ENCODE assay signal across 8 cellular contexts in the genomic region with DNA sequence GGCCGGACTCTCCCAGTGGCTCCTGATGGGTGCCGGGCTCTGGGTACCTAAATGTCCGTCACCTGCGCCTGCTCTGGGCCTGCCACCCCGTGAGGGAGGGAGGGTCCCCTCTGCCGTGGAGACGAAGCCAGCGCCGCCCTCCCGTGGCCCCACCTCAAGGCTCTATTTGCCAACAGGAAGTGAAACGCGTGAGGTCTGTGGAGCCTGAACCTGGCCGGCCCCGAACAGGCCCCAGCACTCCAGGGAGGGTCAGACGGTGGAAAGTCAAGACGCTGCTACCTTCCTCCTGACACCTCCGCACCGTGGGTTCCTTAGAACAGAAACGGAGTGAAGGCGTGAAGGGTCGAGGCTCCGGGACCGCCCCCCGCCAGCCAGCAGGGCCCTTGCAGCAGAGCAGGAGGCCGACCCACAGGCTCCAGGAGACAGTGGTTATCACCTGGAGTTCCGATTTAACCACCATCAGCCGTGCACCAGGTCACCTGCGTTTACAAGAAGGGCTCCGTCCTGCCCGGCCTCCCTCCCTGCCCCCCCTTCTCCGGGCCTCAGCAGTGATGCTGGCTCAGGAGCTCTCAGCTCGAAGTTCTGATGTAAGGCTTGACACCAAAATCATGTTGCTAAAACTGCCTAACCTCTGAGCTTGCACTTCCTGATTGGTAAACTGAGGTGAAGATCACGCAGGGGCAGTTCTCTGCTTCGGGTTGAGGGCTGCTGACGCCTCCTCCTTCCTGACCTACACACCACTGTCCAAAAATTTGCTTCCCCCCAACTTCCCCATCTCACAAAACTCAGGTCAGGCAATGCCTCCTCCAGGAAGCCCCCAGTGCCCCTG. TPM values are rescaled to one million over a fixed set of nuclear protein-coding genes. Genes with fewer than 3 reads are reported as not detected.
A peak's percentile ranks its signal among the peaks of the same experiment; 100 is the strongest.
DNase-seq lines count a peak whose midpoint lies in the region; ATAC-seq and TF ChIP-seq lines count a peak whose summit lies in the region.

No MANE protein-coding gene starts in this region.

- peak overlapping the region in 1 of 2 experiments; percentile 24; a peak in 1 of 4 replicates for H4K8ac ChIP-seq in IMR-90 (ENCODE audit: low read depth in 2 of 2, low read length in 2 of 2)
- H4K8ac ChIP-seq in mesenchymal stem cell (ENCODE audit: low read length), result no peak overlapping the region

- peaks cover 28 to 69% of the 10 kb centered on the region in 2 experiments for H3K79me1 ChIP-seq in IMR-90 (ENCODE audit: low read depth in 1 of 2, low read length in 2 of 2)
- peaks cover 15% of the 10 kb centered on the region for H3K79me1 ChIP-seq in mesenchymal stem cell (replicated peaks; ENCODE audit: low read length, poor library complexity, severe bottlenecking)

- peaks cover 15% of the 10 kb centered on the region for H3K36me3 Mint-ChIP-seq in activated T-cell treated with anti-CD3 and anti-CD28 coated beads, Interleukin-2, amount 50 U/mL, for 4 hours (ENCODE audit: insufficient read depth)

- H2AK5ac ChIP-seq in IMR-90 (ENCODE audit: low read depth, low read length) (peak overlapping the region; percentile 29; the same call in 1 of the 2 replicates), mesenchymal stem cell (ENCODE audit: low read length, severe bottlenecking) (peak overlapping the region; percentile 87)

- H3K4me2 ChIP-seq in IMR-90 (ENCODE audit: low read depth, low read length), result no peak overlapping the region
- H3K4me2 ChIP-seq in mesenchymal stem cell (ENCODE audit: low read length, poor library complexity, severe bottlenecking), result no peak overlapping the region

- CTCF ChIA-PET in IMR-90 (lab: Yijun Ruan, JAX), result no interaction called here

- H3K56ac ChIP-seq in IMR-90 (ENCODE audit: extremely low read depth, insufficient read depth, low read length), result no peak overlapping the region

- no peak overlapping the region for H3K14ac ChIP-seq in IMR-90 (replicated peaks; ENCODE audit: low read depth, low read length)
- no peak overlapping the region for H3K14ac ChIP-seq in mesenchymal stem cell (ENCODE audit: low read length in 2 of 2)

- no peak for TF ChIP-seq RAD21 in IMR-90 (IDR thresholded peaks at IDR 0.05; ENCODE audit: low read length)

- H3K9me3 ChIP-seq in IMR-90 (ENCODE audit: control insufficient read depth, insufficient read depth, low read length) (no peaks in the 10 kb centered on the region), mesenchymal stem cell (ENCODE audit: control insufficient read depth, low read length) (no peaks in the 10 kb centered on the region)

- WGBS in IMR-90 (ENCODE audit: extremely low coverage in 2 of 2, insufficient read length in 1 of 2), 2 experiments, result 92% methylated on average over 26 of the region's 35 CpGs; no CpG with 5 or more reads in 1 of the 2 experiments
- WGBS in mesenchymal stem cell, result 90% methylated on average over 35 of the region's 35 CpGs

- H2BK120ac ChIP-seq in IMR-90 (ENCODE audit: low read depth, low read length) (no peak overlapping the region), mesenchymal stem cell (ENCODE audit: low read depth, low read length) (no peak overlapping the region)

- H2AK9ac ChIP-seq in IMR-90 (replicated peaks; ENCODE audit: low read depth, low read length, poor library complexity), result no peak overlapping the region

- no peak for DNase-seq in IMR-90
- DNase-seq in mesenchymal stem cell, result no peak
- no peak for DNase-seq in SW 1271 (lab: John Stamatoyannopoulos, UW)
- DNase-seq in NCI-H146 treated with DMSO at 0.1 percent for 48 hours (lab: John Stamatoyannopoulos, UW; ENCODE audit: unreplicated experiment), result no peak
- no peak for DNase-seq in activated T-cell treated with anti-CD3 and anti-CD28 coated beads, Interleukin-2, amount 50 U/mL, for 4 hours
- no peak for DNase-seq in RPMI8226

- ATAC-seq in GM18858 (IDR thresholded peaks at IDR 0.05; ENCODE audit: unreplicated experiment), result peak; percentile 63
- peak; percentile 74 for ATAC-seq in GM21515 (IDR thresholded peaks at IDR 0.05; ENCODE audit: unreplicated experiment)
- no peak for ATAC-seq in IMR-90 (ENCODE audit: low read depth)
- no peak for ATAC-seq in activated T-cell treated with anti-CD3 and anti-CD28 coated beads, Interleukin-2, amount 50 U/mL, for 4 hours

- H3K4me1 ChIP-seq in IMR-90 (ENCODE audit: control insufficient read depth, insufficient read depth, low read length) (peaks cover 27% of the 10 kb centered on the region), mesenchymal stem cell (ENCODE audit: control insufficient read depth, insufficient read depth, low read depth, low read length) (peaks cover 53% of the 10 kb centered on the region)

- H3K27ac ChIP-seq in IMR-90 (ENCODE audit: insufficient read depth, low read length) (no peak overlapping the region), mesenchymal stem cell (ENCODE audit: low read length, poor library complexity, severe bottlenecking) (peak overlapping the region; percentile 69)

- in situ Hi-C loops in IMR-90 (cut with MboI; ENCODE audit: low sequenced_read_pairs), result no loop called here

- H4K5ac ChIP-seq in IMR-90 (ENCODE audit: low read depth, low read length), result no peak overlapping the region

- no peak overlapping the region for H3K9ac ChIP-seq in IMR-90 (ENCODE audit: low read depth, low read length)
- H3K9ac ChIP-seq in mesenchymal stem cell (ENCODE audit: low read length), result peak overlapping the region; percentile 78

- no peak for TF ChIP-seq CTCF in IMR-90 (conservative IDR thresholded peaks at IDR 0.05; ENCODE audit: low read depth, low read length)

- no TSS peak for BruUV-seq in IMR-90 (replicated peaks; lab: Mats Ljungman, UMichigan)

- H3K18ac ChIP-seq in IMR-90 (ENCODE audit: low read depth, low read length) (no peak overlapping the region), mesenchymal stem cell (ENCODE audit: low read depth in 1 of 2, low read length in 2 of 2) (no peak overlapping the region)

- no peak for TF ChIP-seq POLR2A in IMR-90 (IDR thresholded peaks at IDR 0.05; ENCODE audit: low read depth, low read length)

- H4K20me1 ChIP-seq in IMR-90 (ENCODE audit: insufficient read depth, low read length), result peaks cover 43% of the 10 kb centered on the region

- H3K23ac ChIP-seq in IMR-90 (ENCODE audit: low read depth, low read length), result no peak overlapping the region
- H3K23ac ChIP-seq in mesenchymal stem cell (ENCODE audit: low read length in 2 of 2), result no peak overlapping the region

- no peak overlapping the region for H3K4ac ChIP-seq in IMR-90 (ENCODE audit: low read depth, low read length)
- H3K4ac ChIP-seq in mesenchymal stem cell (ENCODE audit: low read depth in 1 of 2, low read length in 2 of 2), result no peak overlapping the region

- no peaks in the 10 kb centered on the region for H3K4me1 Mint-ChIP-seq in activated T-cell treated with anti-CD3 and anti-CD28 coated beads, Interleukin-2, amount 50 U/mL, for 4 hours (ENCODE audit: low read depth)

- peaks cover 64% of the 10 kb centered on the region for H3K36me3 ChIP-seq in IMR-90 (ENCODE audit: control insufficient read depth, insufficient read depth, low read length)
- H3K36me3 ChIP-seq in mesenchymal stem cell (ENCODE audit: control insufficient read depth in 1 of 2, insufficient read depth in 2 of 2, low read depth in 1 of 2, low read length in 2 of 2), result peaks cover 76 to 79% of the 10 kb centered on the region in 2 experiments

- peaks cover 16% of the 10 kb centered on the region for H3K9me1 ChIP-seq in IMR-90 (ENCODE audit: insufficient read depth, low read length)

- no peaks in the 10 kb centered on the region for H3K27me3 Mint-ChIP-seq in activated T-cell treated with anti-CD3 and anti-CD28 coated beads, Interleukin-2, amount 50 U/mL, for 4 hours (ENCODE audit: low read depth)

- H3K9me3 Mint-ChIP-seq in activated T-cell treated with anti-CD3 and anti-CD28 coated beads, Interleukin-2, amount 50 U/mL, for 4 hours, result no peaks in the 10 kb centered on the region

- H3K27me3 ChIP-seq in IMR-90 (ENCODE audit: control insufficient read depth, insufficient read depth, low read length), result no peaks in the 10 kb centered on the region
- H3K27me3 ChIP-seq in mesenchymal stem cell (ENCODE audit: control insufficient read depth in 1 of 2, insufficient read depth in 1 of 2, low read length in 2 of 2), result no peaks in the 10 kb centered on the region

- H2BK15ac ChIP-seq in IMR-90 (ENCODE audit: low read depth, low read length) (no peak overlapping the region), mesenchymal stem cell (ENCODE audit: low read depth, poor library complexity, severe bottlenecking) (no peak overlapping the region)

- intact Hi-C loops in IMR-90 (cut with micrococcal nuclease), result loop anchor here (10.0 kb wide), 1 partner anchor 210 kb away; no protein-coding TSS in a partner anchor

- no peak overlapping the region for H3K4me3 ChIP-seq in IMR-90 (ENCODE audit: insufficient read depth, low read depth, low read length)
- no peak overlapping the region for H3K4me3 ChIP-seq in mesenchymal stem cell (ENCODE audit: insufficient read depth in 1 of 2, low read depth in 1 of 2, low read length in 2 of 2)

- H2BK5ac ChIP-seq in IMR-90 (ENCODE audit: low read depth, low read length, poor library complexity, severe bottlenecking), result no peak overlapping the region
- H2BK5ac ChIP-seq in mesenchymal stem cell (ENCODE audit: low read depth, low read length, poor library complexity, severe bottlenecking), result no peak overlapping the region

- no peak overlapping the region for H4K91ac ChIP-seq in IMR-90 (ENCODE audit: insufficient read depth, low read depth, low read length)
- no peak overlapping the region for H4K91ac ChIP-seq in mesenchymal stem cell (ENCODE audit: low read length)

- H2AFZ ChIP-seq in IMR-90 (replicated peaks; ENCODE audit: low read length, poor library complexity) (no peak overlapping the region), mesenchymal stem cell (ENCODE audit: low read depth, low read length) (no peak overlapping the region)

- H2BK12ac ChIP-seq in mesenchymal stem cell (ENCODE audit: low read length in 2 of 2), result no peak overlapping the region

- dilution Hi-C loops in IMR-90 (cut with HindIII; ENCODE audit: low sequenced_read_pairs, unreplicated experiment), result no loop called here

- POLR2A ChIA-PET in IMR-90 (lab: Charles Lee; ENCODE audit: unreplicated experiment), result interaction anchor here (0.6 kb wide), 1 partner anchor 188 kb away, joined by 3 read pairs; no protein-coding TSS in a partner anchor

- H3K4me3 Mint-ChIP-seq in activated T-cell treated with anti-CD3 and anti-CD28 coated beads, Interleukin-2, amount 50 U/mL, for 4 hours, result no peak overlapping the region

- no peak overlapping the region for H2BK20ac ChIP-seq in IMR-90 (ENCODE audit: low read depth, low read length)

TF ChIP-seq in IMR-90, 13 proteins besides CTCF, POLR2A, EP300 and RAD21 (continues in another document):
- TF ChIP-seq CHD1 (IDR thresholded peaks at IDR 0.05; ENCODE audit: low read depth, low read length) (no peak), BHLHE40 (IDR thresholded peaks at IDR 0.05; ENCODE audit: low read depth, low read length) (no peak), SMC3 (IDR thresholded peaks at IDR 0.05; ENCODE audit: low read depth, low read length) (no peak)

RNA-seq across cellular contexts. Expression of a gene that starts 50.9 kb away (rescaled TPM):
- total RNA-seq in IMR-90 (2012; rRNA removed), result under 0.01 TPM in 2 replicates
- polyA plus RNA-seq in IMR-90 (2012; rRNA removed), result 2.1 and 2.5 TPM in 2 replicates
- 1.7 and 1.8 TPM in 2 replicates for polyA plus RNA-seq in IMR-90 (2012; cell fraction: cytosol; rRNA removed)
- 8.9 and 10.0 TPM in 2 replicates for polyA plus RNA-seq in IMR-90 (2012; cell fraction: nucleus; rRNA removed; ENCODE audit: low replicate concordance)
- polyA plus RNA-seq in mesenchymal stem cell (2013, experiment 1 of 2), result 0.43 TPM
- 0.45 TPM for polyA plus RNA-seq in mesenchymal stem cell (2013, experiment 2 of 2)
- 1 to 10 TPM; 1.1 to 1.5 (median 1.4) TPM for total RNA-seq in activated T-cell treated with anti-CD3 and anti-CD28 coated beads, Interleukin-2, amount 50 U/mL, for 4 hours

Comparison
In these comparisons a context has a peak if more than half of its experiments do, and no peak if none do; other contexts are left out.
1. ATAC-seq: peak in GM18858 (single experiment) and GM21515 (single experiment); none in IMR-90 (single experiment) and activated T-cell treated with anti-CD3 and anti-CD28 coated beads, Interleukin-2, amount 50 U/mL, for 4 hours (0 of 2).